In genomic region chr11:10388574-10388973, GRCh38 we compare ENCODE assay signal across 1 cellular context.
TF ChIP-seq lines count a peak whose summit lies in the region.

No MANE protein-coding gene starts in this region.

TF ChIP-seq in IMR-90, 13 proteins besides CTCF, POLR2A, EP300 and RAD21:
- no peak for TF ChIP-seq NFE2L2 (IDR thresholded peaks at IDR 0.05; ENCODE audit: low read depth, low read length)
- no peak for TF ChIP-seq CEBPB (IDR thresholded peaks at IDR 0.05; ENCODE audit: low read depth, low read length)
- TF ChIP-seq MXI1 (IDR thresholded peaks at IDR 0.05; ENCODE audit: borderline replicate concordance, low read depth, low read length) = no peak
- no peak for TF ChIP-seq SMC3 (IDR thresholded peaks at IDR 0.05; ENCODE audit: low read depth, low read length)
- TF ChIP-seq RFX5 (IDR thresholded peaks at IDR 0.05; ENCODE audit: low read depth, low read length) = no peak
- no peak for TF ChIP-seq RCOR1 (IDR thresholded peaks at IDR 0.05; ENCODE audit: insufficient replicate concordance, low read length)
- no peak for TF ChIP-seq MAZ (IDR thresholded peaks at IDR 0.05; ENCODE audit: borderline replicate concordance, low read depth, low read length)
- no peak for TF ChIP-seq ELK1 (IDR thresholded peaks at IDR 0.05; ENCODE audit: borderline replicate concordance, low read depth, low read length)
- TF ChIP-seq, protein P1, sequence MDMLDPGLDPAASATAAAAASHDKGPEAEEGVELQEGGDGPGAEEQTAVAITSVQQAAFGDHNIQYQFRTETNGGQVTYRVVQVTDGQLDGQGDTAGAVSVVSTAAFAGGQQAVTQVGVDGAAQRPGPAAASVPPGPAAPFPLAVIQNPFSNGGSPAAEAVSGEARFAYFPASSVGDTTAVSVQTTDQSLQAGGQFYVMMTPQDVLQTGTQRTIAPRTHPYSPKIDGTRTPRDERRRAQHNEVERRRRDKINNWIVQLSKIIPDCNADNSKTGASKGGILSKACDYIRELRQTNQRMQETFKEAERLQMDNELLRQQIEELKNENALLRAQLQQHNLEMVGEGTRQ (IDR thresholded peaks at IDR 0.05; ENCODE audit: low read depth, low read length) = no peak
- no peak for TF ChIP-seq MAFK (IDR thresholded peaks at IDR 0.05; ENCODE audit: low read depth, low read length)
- TF ChIP-seq CHD1 (IDR thresholded peaks at IDR 0.05; ENCODE audit: low read depth, low read length) = no peak
- TF ChIP-seq FOS (IDR thresholded peaks at IDR 0.05; ENCODE audit: low read depth, low read length) = no peak
- no peak for TF ChIP-seq BHLHE40 (IDR thresholded peaks at IDR 0.05; ENCODE audit: low read depth, low read length)
TF ChIP-seq in IMR-90: peak in this region for 0.
